1 cellular context compared by ENCODE assay signal in the genomic region with DNA sequence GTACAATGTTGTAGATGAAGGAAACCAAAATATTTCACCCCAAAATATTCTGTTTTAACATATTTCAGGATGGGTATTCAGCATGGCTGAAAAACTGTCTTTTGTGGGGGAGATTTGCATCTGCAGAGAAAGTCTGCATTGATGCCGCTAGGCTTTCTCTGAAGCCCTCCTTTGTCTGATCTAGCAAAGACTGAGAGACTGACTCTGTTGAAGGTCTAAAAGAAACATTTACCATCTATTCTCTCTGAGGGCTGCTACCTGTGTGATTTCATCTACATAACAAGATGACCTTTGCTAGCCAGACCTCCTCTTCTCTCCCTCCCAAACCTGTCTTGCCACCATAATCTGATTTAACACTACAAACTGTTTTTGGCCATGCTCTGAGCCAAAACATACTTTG.
A peak's percentile ranks its signal among the peaks of the same experiment; 100 is the strongest.
TF ChIP-seq lines count a peak whose summit lies in the region.

No MANE protein-coding gene starts in this region.

TF ChIP-seq in GM23338, 12 proteins besides CTCF, POLR2A, EP300 and RAD21 (continued from another document):
- TF ChIP-seq, protein P1, sequence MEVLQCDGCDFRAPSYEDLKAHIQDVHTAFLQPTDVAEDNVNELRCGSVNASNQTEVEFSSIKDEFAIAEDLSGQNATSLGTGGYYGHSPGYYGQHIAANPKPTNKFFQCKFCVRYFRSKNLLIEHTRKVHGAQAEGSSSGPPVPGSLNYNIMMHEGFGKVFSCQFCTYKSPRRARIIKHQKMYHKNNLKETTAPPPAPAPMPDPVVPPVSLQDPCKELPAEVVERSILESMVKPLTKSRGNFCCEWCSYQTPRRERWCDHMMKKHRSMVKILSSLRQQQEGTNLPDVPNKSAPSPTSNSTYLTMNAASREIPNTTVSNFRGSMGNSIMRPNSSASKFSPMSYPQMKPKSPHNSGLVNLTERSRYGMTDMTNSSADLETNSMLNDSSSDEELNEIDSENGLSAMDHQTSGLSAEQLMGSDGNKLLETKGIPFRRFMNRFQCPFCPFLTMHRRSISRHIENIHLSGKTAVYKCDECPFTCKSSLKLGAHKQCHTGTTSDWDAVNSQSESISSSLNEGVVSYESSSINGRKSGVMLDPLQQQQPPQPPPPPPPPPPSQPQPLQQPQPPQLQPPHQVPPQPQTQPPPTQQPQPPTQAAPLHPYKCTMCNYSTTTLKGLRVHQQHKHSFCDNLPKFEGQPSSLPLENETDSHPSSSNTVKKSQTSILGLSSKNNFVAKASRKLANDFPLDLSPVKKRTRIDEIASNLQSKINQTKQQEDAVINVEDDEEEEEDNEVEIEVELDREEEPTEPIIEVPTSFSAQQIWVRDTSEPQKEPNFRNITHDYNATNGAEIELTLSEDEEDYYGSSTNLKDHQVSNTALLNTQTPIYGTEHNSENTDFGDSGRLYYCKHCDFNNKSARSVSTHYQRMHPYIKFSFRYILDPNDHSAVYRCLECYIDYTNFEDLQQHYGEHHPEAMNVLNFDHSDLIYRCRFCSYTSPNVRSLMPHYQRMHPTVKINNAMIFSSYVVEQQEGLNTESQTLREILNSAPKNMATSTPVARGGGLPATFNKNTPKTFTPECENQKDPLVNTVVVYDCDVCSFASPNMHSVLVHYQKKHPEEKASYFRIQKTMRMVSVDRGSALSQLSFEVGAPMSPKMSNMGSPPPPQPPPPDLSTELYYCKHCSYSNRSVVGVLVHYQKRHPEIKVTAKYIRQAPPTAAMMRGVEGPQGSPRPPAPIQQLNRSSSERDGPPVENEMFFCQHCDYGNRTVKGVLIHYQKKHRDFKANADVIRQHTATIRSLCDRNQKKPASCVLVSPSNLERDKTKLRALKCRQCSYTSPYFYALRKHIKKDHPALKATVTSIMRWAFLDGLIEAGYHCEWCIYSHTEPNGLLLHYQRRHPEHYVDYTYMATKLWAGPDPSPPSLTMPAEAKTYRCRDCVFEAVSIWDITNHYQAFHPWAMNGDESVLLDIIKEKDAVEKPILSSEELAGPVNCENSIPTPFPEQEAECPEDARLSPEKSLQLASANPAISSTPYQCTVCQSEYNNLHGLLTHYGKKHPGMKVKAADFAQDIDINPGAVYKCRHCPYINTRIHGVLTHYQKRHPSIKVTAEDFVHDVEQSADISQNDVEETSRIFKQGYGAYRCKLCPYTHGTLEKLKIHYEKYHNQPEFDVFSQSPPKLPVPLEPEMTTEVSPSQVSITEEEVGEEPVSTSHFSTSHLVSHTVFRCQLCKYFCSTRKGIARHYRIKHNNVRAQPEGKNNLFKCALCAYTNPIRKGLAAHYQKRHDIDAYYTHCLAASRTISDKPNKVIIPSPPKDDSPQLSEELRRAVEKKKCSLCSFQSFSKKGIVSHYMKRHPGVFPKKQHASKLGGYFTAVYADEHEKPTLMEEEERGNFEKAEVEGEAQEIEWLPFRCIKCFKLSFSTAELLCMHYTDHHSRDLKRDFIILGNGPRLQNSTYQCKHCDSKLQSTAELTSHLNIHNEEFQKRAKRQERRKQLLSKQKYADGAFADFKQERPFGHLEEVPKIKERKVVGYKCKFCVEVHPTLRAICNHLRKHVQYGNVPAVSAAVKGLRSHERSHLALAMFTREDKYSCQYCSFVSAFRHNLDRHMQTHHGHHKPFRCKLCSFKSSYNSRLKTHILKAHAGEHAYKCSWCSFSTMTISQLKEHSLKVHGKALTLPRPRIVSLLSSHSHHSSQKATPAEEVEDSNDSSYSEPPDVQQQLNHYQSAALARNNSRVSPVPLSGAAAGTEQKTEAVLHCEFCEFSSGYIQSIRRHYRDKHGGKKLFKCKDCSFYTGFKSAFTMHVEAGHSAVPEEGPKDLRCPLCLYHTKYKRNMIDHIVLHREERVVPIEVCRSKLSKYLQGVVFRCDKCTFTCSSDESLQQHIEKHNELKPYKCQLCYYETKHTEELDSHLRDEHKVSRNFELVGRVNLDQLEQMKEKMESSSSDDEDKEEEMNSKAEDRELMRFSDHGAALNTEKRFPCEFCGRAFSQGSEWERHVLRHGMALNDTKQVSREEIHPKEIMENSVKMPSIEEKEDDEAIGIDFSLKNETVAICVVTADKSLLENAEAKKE (CRISPR knock-in tag; IDR thresholded peaks at IDR 0.05), result peak; percentile 93
- no peak for TF ChIP-seq STAT1 (IDR thresholded peaks at IDR 0.05; ENCODE audit: unreplicated experiment)
- no peak for TF ChIP-seq JUNB (IDR thresholded peaks at IDR 0.05; ENCODE audit: unreplicated experiment)
TF ChIP-seq in GM23338: peak in this region for 1.
